ENCODE assay signal across 8 cellular contexts in genomic region chr14:80213602-80214001, GRCh38. TPM values are rescaled to one million over a fixed set of nuclear protein-coding genes. Genes with fewer than 3 reads are reported as not detected.
DNase-seq lines count a peak whose midpoint lies in the region; ATAC-seq lines count a peak whose summit lies in the region.

No MANE protein-coding gene starts in this region.

- no peaks in the 10 kb centered on the region for H3K9me3 Mint-ChIP-seq in T-cell

- no peaks in the 10 kb centered on the region for H3K36me3 Mint-ChIP-seq in T-cell

- H3K36me3 ChIP-seq in MG63 = no peaks in the 10 kb centered on the region

- CTCF ChIA-PET in T-cell (lab: Charles Lee) = no interaction called here

- no peak overlapping the region for H3K4me3 ChIP-seq in MG63

- no peaks in the 10 kb centered on the region for H3K27me3 ChIP-seq in MG63

- no peaks in the 10 kb centered on the region for H3K9me3 ChIP-seq in MG63

- ATAC-seq in GM21723 (IDR thresholded peaks at IDR 0.05; ENCODE audit: unreplicated experiment) = peak; percentile 64
- no peak for ATAC-seq in T-cell (replicated peaks in 1 of 4)

- DNase-seq in NCI-H1417 (lab: John Stamatoyannopoulos, UW) (peak; percentile 16 to 29 (median 19)), NCI-H1417 treated with DMSO at 0.1 percent for 48 hours (lab: John Stamatoyannopoulos, UW) (no peak), MG63 (peak; percentile 9), astrocyte of the hippocampus (ENCODE audit: low read depth, low spot score) (peak; percentile 33), lung microvascular endothelial cell (ENCODE audit: low read depth in 2 of 2) (peak; percentile 61 to 65), T-cell (no peak), mesenteric fat pad (ENCODE audit: low spot score) (no peak)

- H3K4me1 Mint-ChIP-seq in T-cell = no peaks in the 10 kb centered on the region

- H3K27me3 Mint-ChIP-seq in T-cell = no peaks in the 10 kb centered on the region

- POLR2A ChIA-PET in T-cell (lab: Charles Lee) = interaction anchor here in 1 of 2 donors (1.1 kb wide), 1 partner anchor 13 kb away, joined by 3 read pairs; no protein-coding TSS in a partner anchor

- no peak overlapping the region for H3K4me3 Mint-ChIP-seq in T-cell

- no peak overlapping the region for H3K27ac Mint-ChIP-seq in T-cell

RNA-seq across cellular contexts. Expression of gene DIO2, which starts 2.3 kb away (rescaled TPM):
- 0.53 TPM in 1 of 2 replicates, not detected in the other for total RNA-seq in MG63 (2014; rRNA removed; shearing (Covaris generic); ENCODE audit: low replicate concordance)
- not detected in 2 replicates for total RNA-seq in lung microvascular endothelial cell
- total RNA-seq in T-cell = not detected
- 3.3 TPM for total RNA-seq in mesenteric fat pad

Comparison
In these comparisons a context has a peak if more than half of its experiments do, and no peak if none do; other contexts are left out.
1. DNase-seq: peak in NCI-H1417 (3 of 3), MG63 (single experiment), astrocyte of the hippocampus (single experiment) and lung microvascular endothelial cell (2 of 2); none in NCI-H1417 treated with DMSO at 0.1 percent for 48 hours (single experiment), T-cell (0 of 34) and mesenteric fat pad (single experiment).